ENCODE assay signal across 22 cellular contexts in the genomic region with DNA sequence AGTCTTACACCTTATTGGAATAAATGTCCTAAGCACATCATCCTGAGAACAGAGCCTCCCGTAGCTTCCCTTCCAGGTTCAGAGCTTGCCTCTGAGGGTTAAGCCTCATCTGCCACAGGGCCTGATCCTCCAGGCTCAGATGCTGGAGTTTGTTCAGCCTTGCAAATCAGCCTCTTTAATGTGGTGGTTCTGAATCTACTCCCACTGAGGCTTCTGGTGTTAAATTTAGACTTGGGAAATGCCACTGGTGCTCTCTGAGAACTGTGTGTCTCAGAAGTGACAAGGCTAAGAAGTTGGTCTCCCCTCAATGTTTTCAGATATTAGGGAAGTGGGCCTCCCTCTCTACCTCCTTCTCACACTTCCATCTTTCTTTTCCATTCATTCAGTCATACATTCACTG.
DNase-seq lines count a peak whose midpoint lies in the region; ATAC-seq and TF ChIP-seq lines count a peak whose summit lies in the region.
"Had no signal": no experiment of that assay in that cellular context is flagged by ENCODE, and none has a peak within 500 bp of the region (broad histone marks: within the 10 kb centered on the region; RNA-seq: fewer than 3 reads in every experiment).

No MANE protein-coding gene starts in this region.

- H2BK15ac ChIP-seq in IMR-90 (ENCODE audit: low read depth, low read length) = no peak overlapping the region

- no peak overlapping the region for H2BK120ac ChIP-seq in IMR-90 (ENCODE audit: low read depth, low read length)

- no peak overlapping the region for H3K56ac ChIP-seq in IMR-90 (ENCODE audit: extremely low read depth, insufficient read depth, low read length)

- POLR2A ChIA-PET in IMR-90 (lab: Charles Lee; ENCODE audit: unreplicated experiment) = no interaction called here

- no peak for TF ChIP-seq RAD21 in IMR-90 (IDR thresholded peaks at IDR 0.05; ENCODE audit: low read length)

- peaks cover 10% of the 10 kb centered on the region; the same call in 1 of the 2 replicates for H3K4me1 ChIP-seq in IMR-90 (ENCODE audit: control insufficient read depth, insufficient read depth, low read length)
- H3K4me1 ChIP-seq in smooth muscle cell (ENCODE audit: low read depth) = no peaks in the 10 kb centered on the region
- H3K4me1 ChIP-seq in Karpas-422 (ENCODE audit: low read length) = no peaks in the 10 kb centered on the region
- H3K4me1 ChIP-seq in SJCRH30 = peaks cover 5% of the 10 kb centered on the region
- H3K4me1 ChIP-seq: body of pancreas, gastroesophageal sphincter, spleen, suprapubic skin had no signal

- H3K9me3 ChIP-seq in IMR-90 (ENCODE audit: control insufficient read depth, insufficient read depth, low read length) (no peaks in the 10 kb centered on the region), smooth muscle cell (replicated peaks; ENCODE audit: low read depth) (no peaks in the 10 kb centered on the region), Karpas-422 (ENCODE audit: low read length) (no peaks in the 10 kb centered on the region), SJCRH30 (replicated peaks) (no peaks in the 10 kb centered on the region)
- H3K9me3 ChIP-seq: body of pancreas, gastroesophageal sphincter, spleen, suprapubic skin, vagina had no signal

- no peak overlapping the region for H3K9ac ChIP-seq in IMR-90 (ENCODE audit: low read depth, low read length)
- peak overlapping the region; percentile 0 for H3K9ac ChIP-seq in smooth muscle cell (ENCODE audit: low read depth)
- no peak overlapping the region for H3K9ac ChIP-seq in Karpas-422 (ENCODE audit: low read length)

- peak; percentile 50 for ATAC-seq in GM21360 (IDR thresholded peaks at IDR 0.05; ENCODE audit: unreplicated experiment)
- ATAC-seq in IMR-90 (ENCODE audit: low read depth) = no peak
- ATAC-seq: body of pancreas, gastroesophageal sphincter had no signal

- no peaks in the 10 kb centered on the region for H3K36me3 ChIP-seq in IMR-90 (ENCODE audit: control insufficient read depth, insufficient read depth, low read length)
- no peaks in the 10 kb centered on the region for H3K36me3 ChIP-seq in smooth muscle cell (ENCODE audit: low read depth)
- no peaks in the 10 kb centered on the region for H3K36me3 ChIP-seq in Karpas-422 (ENCODE audit: insufficient read depth, low read length)
- no peaks in the 10 kb centered on the region for H3K36me3 ChIP-seq in SJCRH30
- H3K36me3 ChIP-seq: suprapubic skin, vagina had no signal

- WGBS in IMR-90 (ENCODE audit: extremely low coverage in 2 of 2, insufficient read length in 1 of 2), 2 experiments = no CpG with 5 or more reads among the region's 1 CpG
- 0% methylated on average over 1 of the region's 1 CpG for WGBS in smooth muscle cell (ENCODE audit: low lambda C conversion rate)

- H2BK5ac ChIP-seq in IMR-90 (ENCODE audit: low read depth, low read length, poor library complexity, severe bottlenecking) = no peak overlapping the region

- H2AFZ ChIP-seq in IMR-90 (replicated peaks; ENCODE audit: low read length, poor library complexity) (no peak overlapping the region), smooth muscle cell (ENCODE audit: low read depth) (no peak overlapping the region), Karpas-422 (ENCODE audit: low read length) (no peak overlapping the region)

- H4K8ac ChIP-seq in IMR-90 (ENCODE audit: low read depth in 2 of 2, low read length in 2 of 2) = no peak overlapping the region

- H3K23ac ChIP-seq in IMR-90 (ENCODE audit: low read depth, low read length) = no peak overlapping the region

- H3K9me3 Mint-ChIP-seq in activated CD4-positive, alpha-beta T cell treated with anti-CD3 and anti-CD28 coated beads, Interleukin-2, amount 10 ng/mL, durations not matched to agents 24 days and 14 days = peaks cover 18% of the 10 kb centered on the region
- H3K9me3 Mint-ChIP-seq: activated naive CD8-positive, alpha-beta T cell treated with anti-CD3 and anti-CD28 coated beads, Interleukin-2, amount 10 ng/mL, durations not matched to agents 7 days and 5 days had no signal

- no peak overlapping the region for H3K4ac ChIP-seq in IMR-90 (ENCODE audit: low read depth, low read length)

- H4K5ac ChIP-seq in IMR-90 (ENCODE audit: low read depth, low read length) = no peak overlapping the region

- H3F3A ChIP-seq in smooth muscle cell (ENCODE audit: low read depth) = peaks cover 10% of the 10 kb centered on the region

- H3K4me2 ChIP-seq in IMR-90 (ENCODE audit: low read depth, low read length) (no peak overlapping the region), smooth muscle cell (no peak overlapping the region), Karpas-422 (ENCODE audit: low read depth, low read length, poor library complexity, severe bottlenecking) (no peak overlapping the region)

- H3K18ac ChIP-seq in IMR-90 (ENCODE audit: low read depth, low read length) = no peak overlapping the region

- H3K14ac ChIP-seq in IMR-90 (replicated peaks; ENCODE audit: low read depth, low read length) = peak overlapping the region; percentile 31; the same call in 1 of the 2 replicates

- no peak overlapping the region for H2BK20ac ChIP-seq in IMR-90 (ENCODE audit: low read depth, low read length)

- no peak overlapping the region for H4K91ac ChIP-seq in IMR-90 (ENCODE audit: insufficient read depth, low read depth, low read length)

- no peaks in the 10 kb centered on the region for H3K79me1 ChIP-seq in IMR-90 (ENCODE audit: low read depth in 1 of 2, low read length in 2 of 2)

- in situ Hi-C loops in IMR-90 (cut with MboI; ENCODE audit: low sequenced_read_pairs) = loop anchor here (25.0 kb wide), 1 partner anchor 844 kb away; no protein-coding TSS in a partner anchor

- H4K20me1 ChIP-seq in IMR-90 (ENCODE audit: insufficient read depth, low read length) (no peaks in the 10 kb centered on the region), smooth muscle cell (ENCODE audit: low read depth) (no peaks in the 10 kb centered on the region), Karpas-422 (ENCODE audit: insufficient read depth, low read depth, low read length) (no peaks in the 10 kb centered on the region)

- H3K9me1 ChIP-seq in IMR-90 (ENCODE audit: insufficient read depth, low read length) = 0 out of 2 replicates have a peak, but pooled peaks cover 4% of the 10 kb centered on the region

- no peak overlapping the region for H2AK9ac ChIP-seq in IMR-90 (replicated peaks; ENCODE audit: low read depth, low read length, poor library complexity)

- CTCF ChIA-PET in IMR-90 (lab: Yijun Ruan, JAX) = no interaction called here

- dilution Hi-C loops in IMR-90 (cut with HindIII; ENCODE audit: low sequenced_read_pairs, unreplicated experiment) = no loop called here

- intact Hi-C loops in activated CD4-positive, alpha-beta T cell treated with anti-CD3 and anti-CD28 coated beads, Interleukin-2, amount 10 ng/mL, durations not matched to agents 24 days and 14 days (cut with micrococcal nuclease) = loop anchor here (2.0 to 10.0 kb wide), 4 partner anchors 25 to 689 kb away; a partner anchor contains a TSS
- intact Hi-C loops in IMR-90 (cut with micrococcal nuclease) = no loop called here

- peaks cover 25% of the 10 kb centered on the region for H3K36me3 Mint-ChIP-seq in activated CD4-positive, alpha-beta T cell treated with anti-CD3 and anti-CD28 coated beads, Interleukin-2, amount 10 ng/mL, durations not matched to agents 24 days and 14 days (ENCODE audit: low read depth)

- H3K4me3 Mint-ChIP-seq in activated CD4-positive, alpha-beta T cell treated with anti-CD3 and anti-CD28 coated beads, Interleukin-2, amount 10 ng/mL, durations not matched to agents 24 days and 14 days = peak overlapping the region; percentile 3
- H3K4me3 Mint-ChIP-seq: activated naive CD8-positive, alpha-beta T cell treated with anti-CD3 and anti-CD28 coated beads, Interleukin-2, amount 10 ng/mL, durations not matched to agents 7 days and 5 days had no signal

- no peak overlapping the region for H3K27ac ChIP-seq in IMR-90 (ENCODE audit: insufficient read depth, low read length)
- peak overlapping the region; percentile 35 for H3K27ac ChIP-seq in smooth muscle cell (ENCODE audit: low read depth)
- no peak overlapping the region for H3K27ac ChIP-seq in Karpas-422 (ENCODE audit: low read length)
- no peak overlapping the region for H3K27ac ChIP-seq in SJCRH30
- H3K27ac ChIP-seq: body of pancreas, C4-2B, SK-N-MC, spleen, suprapubic skin, vagina had no signal

- no TSS peak for BruUV-seq in IMR-90 (replicated peaks; lab: Mats Ljungman, UMichigan)

- H3K79me2 ChIP-seq in smooth muscle cell (ENCODE audit: low read depth) (no peaks in the 10 kb centered on the region), Karpas-422 (ENCODE audit: low read length) (no peaks in the 10 kb centered on the region)

- H3K27me3 ChIP-seq in IMR-90 (ENCODE audit: control insufficient read depth, insufficient read depth, low read length) (no peaks in the 10 kb centered on the region), smooth muscle cell (ENCODE audit: low read depth) (no peaks in the 10 kb centered on the region), Karpas-422 (ENCODE audit: low read length) (no peaks in the 10 kb centered on the region), SJCRH30 (no peaks in the 10 kb centered on the region)
- H3K27me3 ChIP-seq: body of pancreas, gastroesophageal sphincter, spleen, suprapubic skin, vagina had no signal

- H3K4me3 ChIP-seq in IMR-90 (ENCODE audit: insufficient read depth, low read depth, low read length) (no peak overlapping the region), smooth muscle cell (no peak overlapping the region), Karpas-422 (ENCODE audit: low read length) (no peak overlapping the region), SJCRH30 (no peak overlapping the region)
- H3K4me3 ChIP-seq: body of pancreas, gastroesophageal sphincter, lung, SK-N-MC, spleen, suprapubic skin, vagina had no signal

- no peak for DNase-seq in activated CD4-positive, alpha-beta T cell treated with anti-CD3 and anti-CD28 coated beads, Interleukin-2, amount 10 ng/mL, durations not matched to agents 24 days and 14 days
- DNase-seq in activated CD4-positive, alpha-beta T cell treated with anti-CD3 and anti-CD28 coated beads, Interleukin-2, amount 50 U/mL, for 4 hours = no peak
- no peak for DNase-seq in IMR-90
- no peak for DNase-seq in smooth muscle cell (lab: John Stamatoyannopoulos, UW; ENCODE audit: unreplicated experiment)
- no peak for DNase-seq in Karpas-422
- DNase-seq in SJCRH30 = no peak
- no peak for DNase-seq in MV-4-11 (lab: John Stamatoyannopoulos, UW)
- DNase-seq: activated naive CD8-positive, alpha-beta T cell treated with anti-CD3 and anti-CD28 coated beads, Interleukin-2, amount 10 ng/mL, durations not matched to agents 7 days and 5 days; body of pancreas; effector memory CD4-positive, alpha-beta T cell; NCI-H1417; NCI-H2107; NCI-H510A; spleen; T-helper 9 cell had no signal

- H3K27me3 Mint-ChIP-seq in activated CD4-positive, alpha-beta T cell treated with anti-CD3 and anti-CD28 coated beads, Interleukin-2, amount 10 ng/mL, durations not matched to agents 24 days and 14 days = no peaks in the 10 kb centered on the region

- TF ChIP-seq POLR2A in IMR-90 (IDR thresholded peaks at IDR 0.05; ENCODE audit: low read depth, low read length) = no peak

- H3K27ac Mint-ChIP-seq in activated CD4-positive, alpha-beta T cell treated with anti-CD3 and anti-CD28 coated beads, Interleukin-2, amount 10 ng/mL, durations not matched to agents 24 days and 14 days = no peak overlapping the region
- H3K27ac Mint-ChIP-seq: activated naive CD8-positive, alpha-beta T cell treated with anti-CD3 and anti-CD28 coated beads, Interleukin-2, amount 10 ng/mL, durations not matched to agents 7 days and 5 days had no signal

- H3K9me2 ChIP-seq in Karpas-422 (replicated peaks; ENCODE audit: insufficient read depth, low read length) = no peaks in the 10 kb centered on the region

- peak overlapping the region; percentile 13; the same call in 1 of the 2 replicates for H2AK5ac ChIP-seq in IMR-90 (ENCODE audit: low read depth, low read length)

- H3K4me1 Mint-ChIP-seq in activated CD4-positive, alpha-beta T cell treated with anti-CD3 and anti-CD28 coated beads, Interleukin-2, amount 10 ng/mL, durations not matched to agents 24 days and 14 days = peaks cover 61% of the 10 kb centered on the region

- TF ChIP-seq CTCF in IMR-90 (conservative IDR thresholded peaks at IDR 0.05; ENCODE audit: low read depth, low read length) (no peak), smooth muscle cell (IDR thresholded peaks at IDR 0.05; ENCODE audit: borderline replicate concordance, insufficient read depth, poor library complexity, severe bottlenecking) (no peak)
